8 cellular contexts compared by ENCODE assay signal in the genomic region with DNA sequence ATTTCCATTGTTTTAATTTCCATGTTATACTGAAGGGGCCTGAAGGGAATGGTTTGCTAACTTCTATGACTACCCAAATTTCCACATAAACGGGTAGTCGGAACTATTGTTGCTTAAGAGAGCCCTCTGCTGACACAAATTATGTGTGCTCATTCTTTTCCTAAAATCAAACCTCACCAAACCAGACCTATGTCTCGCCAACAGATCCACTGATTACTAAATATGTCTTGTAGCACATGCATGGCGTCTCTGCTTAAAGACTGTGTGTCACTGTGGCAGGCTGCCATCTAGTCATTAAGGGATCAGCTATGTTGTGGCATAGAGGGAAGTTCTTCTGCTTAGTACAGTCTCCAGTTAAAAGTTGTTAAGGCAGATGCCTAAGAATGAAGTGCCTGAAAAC. TPM values are rescaled to one million over a fixed set of nuclear protein-coding genes. Genes with fewer than 3 reads are reported as not detected.
DNase-seq lines count a peak whose midpoint lies in the region; ATAC-seq, FAIRE-seq and TF ChIP-seq lines count a peak whose summit lies in the region.

No MANE protein-coding gene starts in this region.

- no peak overlapping the region for H3K27ac ChIP-seq in effector memory CD4-positive, alpha-beta T cell (ENCODE audit: insufficient read depth, low read length, poor library complexity, severe bottlenecking)

- TF ChIP-seq POLR2A in H54 (IDR thresholded peaks at IDR 0.05; ENCODE audit: low read depth, low read length), result no peak

- H3K27me3 ChIP-seq in effector memory CD4-positive, alpha-beta T cell (replicated peaks; ENCODE audit: control insufficient read depth, insufficient read depth, low read length, poor library complexity, severe bottlenecking), result no peaks in the 10 kb centered on the region

- H3K9me3 ChIP-seq in effector memory CD4-positive, alpha-beta T cell (ENCODE audit: control insufficient read depth, low read length), result no peaks in the 10 kb centered on the region

- no peak for ATAC-seq in GM21619 (IDR thresholded peaks at IDR 0.05; ENCODE audit: unreplicated experiment)
- ATAC-seq in HG03175 (IDR thresholded peaks at IDR 0.05; ENCODE audit: unreplicated experiment), result no peak

- H3K4me3 ChIP-seq in effector memory CD4-positive, alpha-beta T cell (ENCODE audit: insufficient read depth, low read depth, low read length, poor library complexity, severe bottlenecking), result no peak overlapping the region

- no peaks in the 10 kb centered on the region for H3K4me1 ChIP-seq in effector memory CD4-positive, alpha-beta T cell (ENCODE audit: control insufficient read depth, insufficient read depth, low read length, poor library complexity, severe bottlenecking)

- FAIRE-seq in GM18507 (lab: Jason Lieb, UNC) (peak; percentile 50), H54 (lab: Jason Lieb, UNC) (no peak)

- no peaks in the 10 kb centered on the region for H3K36me3 ChIP-seq in effector memory CD4-positive, alpha-beta T cell (ENCODE audit: control insufficient read depth, insufficient read depth, low read length)

- no peak for DNase-seq in GM18507 (ENCODE audit: extremely low spot score, insufficient read length, low read depth)
- DNase-seq in NCI-H446 (lab: John Stamatoyannopoulos, UW), result peak; percentile 21 to 49
- DNase-seq in effector CD8-positive, alpha-beta T cell (lab: John Stamatoyannopoulos, UW), result peak; percentile 0
- peak; percentile 38 for DNase-seq in myocyte (ENCODE audit: low read depth)
- no peak for DNase-seq in H54 (ENCODE audit: insufficient read length, low spot score)
- DNase-seq in effector memory CD4-positive, alpha-beta T cell, result no peak

RNA-seq across cellular contexts. Expression of a gene that starts 25.1 kb away (rescaled TPM):
- total RNA-seq in myocyte, result 4.6 and 7.3 TPM in 2 replicates
- polyA plus RNA-seq in myocyte (2012), result 9.3 TPM

RNA-seq across cellular contexts. Expression of a gene that starts 32.6 kb away (rescaled TPM):
- not detected in 2 replicates for total RNA-seq in myocyte
- not detected for polyA plus RNA-seq in myocyte (2012)

Comparison
In these comparisons a context has a peak if more than half of its experiments do, and no peak if none do; other contexts are left out.
1. DNase-seq: peak in NCI-H446 (2 of 2), effector CD8-positive, alpha-beta T cell (single experiment) and myocyte (single experiment); none in GM18507 (single experiment), H54 (single experiment) and effector memory CD4-positive, alpha-beta T cell (0 of 3).